ENCODE assay signal across 24 cellular contexts in the genomic region with DNA sequence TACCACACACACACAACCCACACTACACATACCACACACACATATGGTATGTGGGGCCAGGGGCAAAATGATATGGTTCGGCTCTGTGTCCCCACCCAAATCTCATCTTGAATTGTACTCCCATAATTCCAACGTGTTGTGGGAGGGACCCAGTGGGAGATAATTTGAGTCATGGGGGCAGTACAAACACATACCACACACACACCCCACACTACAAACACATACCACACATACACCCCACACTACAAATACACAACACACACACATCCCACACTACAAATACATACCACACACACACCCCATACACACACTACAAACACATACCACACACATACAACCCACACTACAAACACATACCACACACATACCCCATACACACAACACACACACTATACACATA.
DNase-seq lines count a peak whose midpoint lies in the region; ATAC-seq, FAIRE-seq and TF ChIP-seq lines count a peak whose summit lies in the region.
"Had no signal": no experiment of that assay in that cellular context is flagged by ENCODE, and none has a peak within 500 bp of the region (broad histone marks: within the 10 kb centered on the region; RNA-seq: fewer than 3 reads in every experiment).

No MANE protein-coding gene starts in this region.

- H4K8ac ChIP-seq in mesenchymal stem cell (ENCODE audit: low read length), result no peak overlapping the region

- no peaks in the 10 kb centered on the region for H3K79me2 ChIP-seq in K562 (ENCODE audit: control insufficient read depth, insufficient read depth, low read length)

- no peak overlapping the region for H2BK120ac ChIP-seq in mesenchymal stem cell (ENCODE audit: low read depth, low read length)

- H2AK5ac ChIP-seq in mesenchymal stem cell (ENCODE audit: low read length, severe bottlenecking), result no peak overlapping the region

- H3K18ac ChIP-seq in mesenchymal stem cell (ENCODE audit: low read depth in 1 of 2, low read length in 2 of 2), result no peak overlapping the region

- no peak overlapping the region for H2BK5ac ChIP-seq in mesenchymal stem cell (ENCODE audit: low read depth, low read length, poor library complexity, severe bottlenecking)

- H3K4me1 ChIP-seq in K562 (replicated peaks in 1 of 2; ENCODE audit: control insufficient read depth in 2 of 2, insufficient read depth in 2 of 2, low read length in 2 of 2), result peaks cover 15 to 22% of the 10 kb centered on the region in 2 experiments
- H3K4me1 ChIP-seq in mesenchymal stem cell (ENCODE audit: control insufficient read depth, insufficient read depth, low read depth, low read length), result peaks cover 5% of the 10 kb centered on the region
- H3K4me1 ChIP-seq: BE2C had no signal

- no TSS peak for BruUV-seq in K562 (replicated peaks; lab: Mats Ljungman, UMichigan)

- no peak overlapping the region for H2BK15ac ChIP-seq in mesenchymal stem cell (ENCODE audit: low read depth, poor library complexity, severe bottlenecking)

- no peak overlapping the region for H3K4ac ChIP-seq in mesenchymal stem cell (ENCODE audit: low read depth in 1 of 2, low read length in 2 of 2)

- TF ChIP-seq EP300 in K562 (IDR thresholded peaks at IDR 0.05; ENCODE audit: low read length), result no peak

- H3K23ac ChIP-seq in mesenchymal stem cell (ENCODE audit: low read length in 2 of 2), result no peak overlapping the region

- H3K4me3 ChIP-seq in K562 (no peak overlapping the region), mesenchymal stem cell (ENCODE audit: insufficient read depth in 1 of 2, low read depth in 1 of 2, low read length in 2 of 2) (no peak overlapping the region)

- TF ChIP-seq CTCF in K562 (IDR thresholded peaks at IDR 0.05 in 2 of 3, conservative IDR thresholded peaks at IDR 0.05 in 1 of 3; ENCODE audit: insufficient read depth in 2 of 3, low read depth in 1 of 3, low read length in 3 of 3), result no peak

- DNase-seq in HTR-8/SVneo (ENCODE audit: insufficient read length, low spot score), result no peak
- no peak for DNase-seq in K562 (ENCODE audit: extremely low read depth in 1 of 4, low spot score in 3 of 4)
- DNase-seq in mesenchymal stem cell, result no peak
- DNase-seq in urothelium cell line (ENCODE audit: low spot score), result no peak
- DNase-seq in NCI-H2081 (lab: John Stamatoyannopoulos, UW), result no peak
- DNase-seq: ACHN; BE2C; C1 segment of cervical spinal cord; CD4-positive, CD25-positive, alpha-beta regulatory T cell; CD8-positive, alpha-beta memory T cell; COR-L47; DMS 273 treated with DMSO at 0.1 percent for 48 hours; DMS53; DND-41; EL; GOT3; H9; KG1 had no signal

- H3K27me3 ChIP-seq in K562 (ENCODE audit: control insufficient read depth in 2 of 2, insufficient read depth in 2 of 2, low read length in 2 of 2), result peaks cover under 1 to 6% of the 10 kb centered on the region in 2 experiments; a peak in 3 of 5 replicates
- peaks cover 0 to 20% of the 10 kb centered on the region in 2 experiments for H3K27me3 ChIP-seq in mesenchymal stem cell (ENCODE audit: control insufficient read depth in 1 of 2, insufficient read depth in 1 of 2, low read length in 2 of 2)
- H3K27me3 ChIP-seq: BE2C had no signal

- H3K9ac ChIP-seq in K562 (ENCODE audit: insufficient read depth in 1 of 2, low read depth in 2 of 2, low read length in 2 of 2) (no peak overlapping the region), mesenchymal stem cell (ENCODE audit: low read length) (no peak overlapping the region)

- WGBS in K562 (ENCODE audit: insufficient coverage, low coverage, missing lambda C conversion rate), result 47% methylated on average over 2 of the region's 2 CpGs
- 90% methylated on average over 1 of the region's 2 CpGs for WGBS in mesenchymal stem cell

- no peak overlapping the region for H3K14ac ChIP-seq in mesenchymal stem cell (ENCODE audit: low read length in 2 of 2)

- peak; percentile 94 for FAIRE-seq in HTR-8/SVneo (lab: Jason Lieb, UNC)
- no peak for FAIRE-seq in K562 (lab: Jason Lieb, UNC)
- FAIRE-seq in urothelium cell line (lab: Jason Lieb, UNC), result peak; percentile 90
- FAIRE-seq: A204.1, GM12892, GM18507 had no signal

- no peaks in the 10 kb centered on the region for H3K36me3 ChIP-seq in K562 (ENCODE audit: control insufficient read depth, insufficient read depth, low read length)
- H3K36me3 ChIP-seq in mesenchymal stem cell (ENCODE audit: control insufficient read depth in 1 of 2, insufficient read depth in 2 of 2, low read depth in 1 of 2, low read length in 2 of 2), result no peaks in the 10 kb centered on the region
- H3K36me3 ChIP-seq: BE2C had no signal

- POLR2A ChIA-PET in K562 (lab: Yijun Ruan, JAX), result no interaction called here

- no peak for TF ChIP-seq POLR2A in K562 (conservative IDR thresholded peaks at IDR 0.05)

- in situ Hi-C loops in K562 (cut with MboI), result no loop called here

- H3K9me3 ChIP-seq in K562 (replicated peaks; ENCODE audit: control insufficient read depth, insufficient read depth, low read depth, low read length) (no peaks in the 10 kb centered on the region), mesenchymal stem cell (ENCODE audit: control insufficient read depth, low read length) (peaks cover 2% of the 10 kb centered on the region)
- H3K9me3 ChIP-seq: BE2C had no signal

- H3K4me2 ChIP-seq in K562 (ENCODE audit: insufficient read depth, low read length) (no peak overlapping the region), mesenchymal stem cell (ENCODE audit: low read length, poor library complexity, severe bottlenecking) (no peak overlapping the region)

- no peak for ATAC-seq in K562
- no peak for ATAC-seq in HG02759 (IDR thresholded peaks at IDR 0.05; ENCODE audit: unreplicated experiment)
- ATAC-seq in GM19397 (IDR thresholded peaks at IDR 0.05; ENCODE audit: unreplicated experiment), result no peak

- no peak overlapping the region for H3K27ac ChIP-seq in K562 (ENCODE audit: extremely low read depth, low read depth, low read length)
- H3K27ac ChIP-seq in mesenchymal stem cell (ENCODE audit: low read length, poor library complexity, severe bottlenecking), result no peak overlapping the region
- H3K27ac ChIP-seq: HL-60 had no signal

- H3K9me1 ChIP-seq in K562 (ENCODE audit: control insufficient read depth, insufficient read depth, low read length), result no peaks in the 10 kb centered on the region

- H4K20me1 ChIP-seq in K562 (replicated peaks; ENCODE audit: control insufficient read depth, insufficient read depth, low read length), result no peaks in the 10 kb centered on the region

- TF ChIP-seq RAD21 in K562 (CRISPR knock-in tag; conservative IDR thresholded peaks at IDR 0.05 in 1 of 2, IDR thresholded peaks at IDR 0.05 in 1 of 2), result no peak

- intact Hi-C loops in K562 (cut with micrococcal nuclease), result no loop called here

- CTCF ChIA-PET in K562 (lab: Yijun Ruan, JAX; ENCODE audit: low intra/inter-chr PET ratio), result no interaction called here

- no peak overlapping the region for H2AFZ ChIP-seq in K562 (ENCODE audit: low read depth, low read length)
- no peak overlapping the region for H2AFZ ChIP-seq in mesenchymal stem cell (ENCODE audit: low read depth, low read length)

- H2BK12ac ChIP-seq in mesenchymal stem cell (ENCODE audit: low read length in 2 of 2), result no peak overlapping the region

- no peaks in the 10 kb centered on the region for H3K79me1 ChIP-seq in mesenchymal stem cell (replicated peaks; ENCODE audit: low read length, poor library complexity, severe bottlenecking)

- peak overlapping the region; percentile 8 for H4K91ac ChIP-seq in mesenchymal stem cell (ENCODE audit: low read length)

TF ChIP-seq in K562, 482 proteins besides CTCF, POLR2A, EP300 and RAD21:
- TF ChIP-seq POLR2H (tag; IDR thresholded peaks at IDR 0.05; ENCODE audit: low read depth) (no peak), ZFP36 (IDR thresholded peaks at IDR 0.05; ENCODE audit: low read depth, low read length, partially characterized antibody) (no peak), U2AF2 (optimal IDR thresholded peaks at IDR 0.05; ENCODE audit: low read depth, low read length) (no peak), POLR2G (IDR thresholded peaks at IDR 0.05; ENCODE audit: low read depth, low read length) (no peak), HLTF (IDR thresholded peaks at IDR 0.05) (0 out of 2 replicates have a peak, but pooled peaks have one; percentile 13)
- TF ChIP-seq, protein P1, sequence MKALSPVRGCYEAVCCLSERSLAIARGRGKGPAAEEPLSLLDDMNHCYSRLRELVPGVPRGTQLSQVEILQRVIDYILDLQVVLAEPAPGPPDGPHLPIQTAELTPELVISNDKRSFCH (CRISPR knock-in tag; IDR thresholded peaks at IDR 0.05), result no peak
- TF ChIP-seq, protein P1 (tag; IDR thresholded peaks at IDR 0.05), result no peak
- TF ChIP-seq, protein P2, sequence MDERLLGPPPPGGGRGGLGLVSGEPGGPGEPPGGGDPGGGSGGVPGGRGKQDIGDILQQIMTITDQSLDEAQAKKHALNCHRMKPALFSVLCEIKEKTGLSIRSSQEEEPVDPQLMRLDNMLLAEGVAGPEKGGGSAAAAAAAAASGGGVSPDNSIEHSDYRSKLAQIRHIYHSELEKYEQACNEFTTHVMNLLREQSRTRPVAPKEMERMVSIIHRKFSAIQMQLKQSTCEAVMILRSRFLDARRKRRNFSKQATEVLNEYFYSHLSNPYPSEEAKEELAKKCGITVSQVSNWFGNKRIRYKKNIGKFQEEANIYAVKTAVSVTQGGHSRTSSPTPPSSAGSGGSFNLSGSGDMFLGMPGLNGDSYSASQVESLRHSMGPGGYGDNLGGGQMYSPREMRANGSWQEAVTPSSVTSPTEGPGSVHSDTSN (CRISPR knock-in tag; IDR thresholded peaks at IDR 0.05; ENCODE audit: low read depth), result no peak
- TF ChIP-seq, protein P2 (tag; conservative IDR thresholded peaks at IDR 0.05; ENCODE audit: low read depth), result no peak
TF ChIP-seq in K562: peak in this region for 1.
